ENCODE assay signal across 9 cellular contexts in genomic region chr1:156434976-156435550, GRCh38.
DNase-seq lines count a peak whose midpoint lies in the region; ATAC-seq, FAIRE-seq and TF ChIP-seq lines count a peak whose summit lies in the region.
"Had no signal": no experiment of that assay in that cellular context is flagged by ENCODE, and none has a peak within 500 bp of the region (broad histone marks: within the 10 kb centered on the region; RNA-seq: fewer than 3 reads in every experiment).

No MANE protein-coding gene starts in this region.

- TF ChIP-seq CTCF in bronchial epithelial cell (IDR thresholded peaks at IDR 0.05; ENCODE audit: insufficient read depth, low read length, severe bottlenecking) (no peak), tibial nerve (IDR thresholded peaks at IDR 0.05) (no peak)

- FAIRE-seq in bronchial epithelial cell (lab: Jason Lieb, UNC): peak; percentile 55

- TF ChIP-seq POLR2A in tibial nerve (IDR thresholded peaks at IDR 0.05): no peak

- H3K27me3 ChIP-seq in bronchial epithelial cell (ENCODE audit: control insufficient read depth, insufficient read depth, low read length) (peaks cover 76% of the 10 kb centered on the region), tibial nerve (peaks cover 11 to 100% of the 10 kb centered on the region in 2 donors)
- peaks cover 42 to 51% of the 10 kb centered on the region in 2 donors for H3K27me3 ChIP-seq in naive thymus-derived CD4-positive, alpha-beta T cell (ENCODE audit: control insufficient read depth in 2 of 2, insufficient read depth in 2 of 2, low read length in 2 of 2)

- H3K9me3 Mint-ChIP-seq in naive thymus-derived CD4-positive, alpha-beta T cell: peaks cover 0 to 4% (median 0%) of the 10 kb centered on the region in 11 donors

- 29 to 35% methylated on average over 17 to 21 of the region's 21 CpGs for WGBS in tibial nerve, 2 donors

- H3K4me3 ChIP-seq in bronchial epithelial cell (ENCODE audit: low read depth, low read length) (no peak overlapping the region), tibial nerve (peak overlapping the region in 3 of 4 donors; percentile 8 to 39 (median 10))
- H3K4me3 ChIP-seq in naive thymus-derived CD4-positive, alpha-beta T cell (ENCODE audit: low read length): peak overlapping the region; percentile 4
- H3K4me3 ChIP-seq: BLaER1 had no signal

- POLR2A ChIA-PET in naive thymus-derived CD4-positive, alpha-beta T cell (lab: Charles Lee): no interaction called here

- DNase-seq in Right ventricle myocardium superior (peak; percentile 29), left cardiac atrium (no peak), bronchial epithelial cell (ENCODE audit: low read depth) (no peak), tibial nerve (ENCODE audit: low spot score in 2 of 2) (no peak), SKM-1 (lab: John Stamatoyannopoulos, UW; ENCODE audit: unreplicated experiment) (no peak)
- DNase-seq in naive thymus-derived CD4-positive, alpha-beta T cell: no peak

- TF ChIP-seq EP300 in tibial nerve (IDR thresholded peaks at IDR 0.05): no peak

- H3K4me1 ChIP-seq in naive thymus-derived CD4-positive, alpha-beta T cell (ENCODE audit: control insufficient read depth in 2 of 2, insufficient read depth in 2 of 2, low read length in 2 of 2): peaks cover 12 to 30% of the 10 kb centered on the region in 2 donors
- peaks cover 0 to 21% (median 11%) of the 10 kb centered on the region in 4 donors for H3K4me1 ChIP-seq in tibial nerve

- H3K36me3 ChIP-seq in bronchial epithelial cell (ENCODE audit: control insufficient read depth, insufficient read depth, low read length) (no peaks in the 10 kb centered on the region), tibial nerve (no peaks in the 10 kb centered on the region)
- no peaks in the 10 kb centered on the region for H3K36me3 ChIP-seq in naive thymus-derived CD4-positive, alpha-beta T cell (ENCODE audit: control insufficient read depth in 2 of 3, insufficient read depth in 3 of 3, low read length in 3 of 3)
- H3K36me3 ChIP-seq: BLaER1 had no signal

- H3K4me1 Mint-ChIP-seq in naive thymus-derived CD4-positive, alpha-beta T cell: peaks cover 13 to 40% (median 32%) of the 10 kb centered on the region in 7 donors

- intact Hi-C loops in Right ventricle myocardium superior (cut with DNase I) (no loop called here), left cardiac atrium (cut with DNase I) (no loop called here)
- intact Hi-C loops in naive thymus-derived CD4-positive, alpha-beta T cell (cut with micrococcal nuclease): loop anchor here (2.0 kb wide), 1 partner anchor 14 kb away; no protein-coding TSS in a partner anchor

- CTCF ChIA-PET in naive thymus-derived CD4-positive, alpha-beta T cell (lab: Charles Lee): interaction anchor here (0.6 kb wide), 1 partner anchor 71 kb away, joined by 3 read pairs; no protein-coding TSS in a partner anchor

- peaks cover 83 to 97% (median 90%) of the 10 kb centered on the region in 5 donors for H3K27me3 Mint-ChIP-seq in naive thymus-derived CD4-positive, alpha-beta T cell

- H3K9me3 ChIP-seq in naive thymus-derived CD4-positive, alpha-beta T cell (ENCODE audit: control insufficient read depth in 2 of 3, low read length in 3 of 3): no peaks in the 10 kb centered on the region
- H3K9me3 ChIP-seq in tibial nerve: no peaks in the 10 kb centered on the region

- peaks cover 0 to 4% (median 2%) of the 10 kb centered on the region in 5 donors for H3K36me3 Mint-ChIP-seq in naive thymus-derived CD4-positive, alpha-beta T cell

- H3K27ac Mint-ChIP-seq in naive thymus-derived CD4-positive, alpha-beta T cell: peak overlapping the region in 2 of 9 donors; percentile 9 to 29

- no peak overlapping the region for H3K27ac ChIP-seq in naive thymus-derived CD4-positive, alpha-beta T cell (ENCODE audit: low read depth, low read length)
- H3K27ac ChIP-seq in tibial nerve: no peak overlapping the region
- H3K27ac ChIP-seq: BLaER1 had no signal

- peak overlapping the region; percentile 66 to 95 (median 79) for H3K4me3 Mint-ChIP-seq in naive thymus-derived CD4-positive, alpha-beta T cell

- ATAC-seq in Right ventricle myocardium superior (ENCODE audit: poor library complexity): no peak
- ATAC-seq in left cardiac atrium: no peak
- peak; percentile 25 for ATAC-seq in naive thymus-derived CD4-positive, alpha-beta T cell
- no peak for ATAC-seq in SK-N-SH treated with all-trans-retinoic acid at 6 μM for 48 hours
- no peak for ATAC-seq in GM18873 (IDR thresholded peaks at IDR 0.05; ENCODE audit: low FRiP score, unreplicated experiment)

TF ChIP-seq in SK-N-SH treated with all-trans-retinoic acid at 6 μM for 48 hours, 23 proteins besides CTCF, POLR2A, EP300 and RAD21:
- TF ChIP-seq ZFP30 (CRISPR knock-in tag; IDR thresholded peaks at IDR 0.05): no peak
- no peak for TF ChIP-seq ZNF70 (CRISPR knock-in tag; IDR thresholded peaks at IDR 0.05)
- no peak for TF ChIP-seq RARB (CRISPR knock-in tag; IDR thresholded peaks at IDR 0.05)
- TF ChIP-seq TCF4 (CRISPR knock-in tag; IDR thresholded peaks at IDR 0.05; ENCODE audit: borderline replicate concordance): no peak
- no peak for TF ChIP-seq PPARA (CRISPR knock-in tag; IDR thresholded peaks at IDR 0.05; ENCODE audit: borderline replicate concordance)
- TF ChIP-seq ZNF8 (CRISPR knock-in tag; IDR thresholded peaks at IDR 0.05): no peak
- TF ChIP-seq, protein P1, sequence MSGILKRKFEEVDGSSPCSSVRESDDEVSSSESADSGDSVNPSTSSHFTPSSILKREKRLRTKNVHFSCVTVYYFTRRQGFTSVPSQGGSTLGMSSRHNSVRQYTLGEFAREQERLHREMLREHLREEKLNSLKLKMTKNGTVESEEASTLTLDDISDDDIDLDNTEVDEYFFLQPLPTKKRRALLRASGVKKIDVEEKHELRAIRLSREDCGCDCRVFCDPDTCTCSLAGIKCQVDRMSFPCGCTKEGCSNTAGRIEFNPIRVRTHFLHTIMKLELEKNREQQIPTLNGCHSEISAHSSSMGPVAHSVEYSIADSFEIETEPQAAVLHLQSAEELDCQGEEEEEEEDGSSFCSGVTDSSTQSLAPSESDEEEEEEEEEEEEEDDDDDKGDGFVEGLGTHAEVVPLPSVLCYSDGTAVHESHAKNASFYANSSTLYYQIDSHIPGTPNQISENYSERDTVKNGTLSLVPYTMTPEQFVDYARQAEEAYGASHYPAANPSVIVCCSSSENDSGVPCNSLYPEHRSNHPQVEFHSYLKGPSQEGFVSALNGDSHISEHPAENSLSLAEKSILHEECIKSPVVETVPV (CRISPR knock-in tag; IDR thresholded peaks at IDR 0.05): no peak
- TF ChIP-seq, protein P2, sequence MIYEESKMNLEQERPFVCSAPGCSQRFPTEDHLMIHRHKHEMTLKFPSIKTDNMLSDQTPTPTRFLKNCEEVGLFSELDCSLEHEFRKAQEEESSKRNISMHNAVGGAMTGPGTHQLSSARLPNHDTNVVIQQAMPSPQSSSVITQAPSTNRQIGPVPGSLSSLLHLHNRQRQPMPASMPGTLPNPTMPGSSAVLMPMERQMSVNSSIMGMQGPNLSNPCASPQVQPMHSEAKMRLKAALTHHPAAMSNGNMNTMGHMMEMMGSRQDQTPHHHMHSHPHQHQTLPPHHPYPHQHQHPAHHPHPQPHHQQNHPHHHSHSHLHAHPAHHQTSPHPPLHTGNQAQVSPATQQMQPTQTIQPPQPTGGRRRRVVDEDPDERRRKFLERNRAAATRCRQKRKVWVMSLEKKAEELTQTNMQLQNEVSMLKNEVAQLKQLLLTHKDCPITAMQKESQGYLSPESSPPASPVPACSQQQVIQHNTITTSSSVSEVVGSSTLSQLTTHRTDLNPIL (CRISPR knock-in tag; IDR thresholded peaks at IDR 0.05; ENCODE audit: low read depth): no peak
- TF ChIP-seq OSR1 (CRISPR knock-in tag; IDR thresholded peaks at IDR 0.05): no peak
- no peak for TF ChIP-seq CSDC2 (CRISPR knock-in tag; IDR thresholded peaks at IDR 0.05)
- TF ChIP-seq BACH2 (CRISPR knock-in tag; IDR thresholded peaks at IDR 0.05; ENCODE audit: borderline replicate concordance): no peak
- no peak for TF ChIP-seq ESRRG (CRISPR knock-in tag; IDR thresholded peaks at IDR 0.05)
- TF ChIP-seq ZFP3 (CRISPR knock-in tag; IDR thresholded peaks at IDR 0.05): no peak
- TF ChIP-seq, protein P3, sequence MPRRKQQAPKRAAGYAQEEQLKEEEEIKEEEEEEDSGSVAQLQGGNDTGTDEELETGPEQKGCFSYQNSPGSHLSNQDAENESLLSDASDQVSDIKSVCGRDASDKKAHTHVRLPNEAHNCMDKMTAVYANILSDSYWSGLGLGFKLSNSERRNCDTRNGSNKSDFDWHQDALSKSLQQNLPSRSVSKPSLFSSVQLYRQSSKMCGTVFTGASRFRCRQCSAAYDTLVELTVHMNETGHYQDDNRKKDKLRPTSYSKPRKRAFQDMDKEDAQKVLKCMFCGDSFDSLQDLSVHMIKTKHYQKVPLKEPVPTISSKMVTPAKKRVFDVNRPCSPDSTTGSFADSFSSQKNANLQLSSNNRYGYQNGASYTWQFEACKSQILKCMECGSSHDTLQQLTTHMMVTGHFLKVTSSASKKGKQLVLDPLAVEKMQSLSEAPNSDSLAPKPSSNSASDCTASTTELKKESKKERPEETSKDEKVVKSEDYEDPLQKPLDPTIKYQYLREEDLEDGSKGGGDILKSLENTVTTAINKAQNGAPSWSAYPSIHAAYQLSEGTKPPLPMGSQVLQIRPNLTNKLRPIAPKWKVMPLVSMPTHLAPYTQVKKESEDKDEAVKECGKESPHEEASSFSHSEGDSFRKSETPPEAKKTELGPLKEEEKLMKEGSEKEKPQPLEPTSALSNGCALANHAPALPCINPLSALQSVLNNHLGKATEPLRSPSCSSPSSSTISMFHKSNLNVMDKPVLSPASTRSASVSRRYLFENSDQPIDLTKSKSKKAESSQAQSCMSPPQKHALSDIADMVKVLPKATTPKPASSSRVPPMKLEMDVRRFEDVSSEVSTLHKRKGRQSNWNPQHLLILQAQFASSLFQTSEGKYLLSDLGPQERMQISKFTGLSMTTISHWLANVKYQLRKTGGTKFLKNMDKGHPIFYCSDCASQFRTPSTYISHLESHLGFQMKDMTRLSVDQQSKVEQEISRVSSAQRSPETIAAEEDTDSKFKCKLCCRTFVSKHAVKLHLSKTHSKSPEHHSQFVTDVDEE (CRISPR knock-in tag; IDR thresholded peaks at IDR 0.05): no peak
- TF ChIP-seq TOX (CRISPR knock-in tag; IDR thresholded peaks at IDR 0.05; ENCODE audit: borderline replicate concordance): no peak
- no peak for TF ChIP-seq ZNF565 (CRISPR knock-in tag; conservative IDR thresholded peaks at IDR 0.05; ENCODE audit: low read depth)

Comparison
In these comparisons a context has a peak if more than half of its experiments do, and no peak if none do; other contexts are left out.
1. intact Hi-C loops: an anchor here in naive thymus-derived CD4-positive, alpha-beta T cell (2.0 kb wide); none called in Right ventricle myocardium superior and left cardiac atrium.